8 cellular contexts compared by ENCODE assay signal in genomic region chr12:57240069-57240921, GRCh38. TPM values are rescaled to one million over a fixed set of nuclear protein-coding genes. Genes with fewer than 3 reads are reported as not detected.
DNase-seq lines count a peak whose midpoint lies in the region; ATAC-seq, FAIRE-seq and TF ChIP-seq lines count a peak whose summit lies in the region.

No MANE protein-coding gene starts in this region.

- peaks cover 41% of the 10 kb centered on the region for H3K27me3 Mint-ChIP-seq in activated CD8-positive, alpha-beta T cell treated with anti-CD3 and anti-CD28 coated beads for 36 hours
- peaks cover 68% of the 10 kb centered on the region for H3K27me3 Mint-ChIP-seq in stimulated activated naive CD8-positive, alpha-beta T cell treated with anti-CD3 and anti-CD28 coated beads, Interleukin-15, Interleukin-2, amounts not matched to agents 100 ng/mL and 50 ng/mL, for 24 hours

- H3K4me3 Mint-ChIP-seq in activated CD8-positive, alpha-beta T cell treated with anti-CD3 and anti-CD28 coated beads for 36 hours, result peak overlapping the region; percentile 83
- H3K4me3 Mint-ChIP-seq in stimulated activated naive CD8-positive, alpha-beta T cell treated with anti-CD3 and anti-CD28 coated beads, Interleukin-15, Interleukin-2, amounts not matched to agents 100 ng/mL and 50 ng/mL, for 24 hours, result peak overlapping the region; percentile 88

- H3K4me3 ChIP-seq in AG09309 (ENCODE audit: control insufficient read depth, low read depth, low read length) (peak overlapping the region; percentile 94), GM23248 (peak overlapping the region; percentile 96), endocrine pancreas (ENCODE audit: control insufficient read depth, insufficient read depth, low read length) (peak overlapping the region; percentile 24), muscle layer of colon (ENCODE audit: low read depth in 1 of 2, low read length in 2 of 2) (peak overlapping the region; percentile 53 to 68)

- H3K36me3 Mint-ChIP-seq in activated CD8-positive, alpha-beta T cell treated with anti-CD3 and anti-CD28 coated beads for 36 hours (ENCODE audit: low read depth), result peaks cover 6% of the 10 kb centered on the region
- H3K36me3 Mint-ChIP-seq in stimulated activated naive CD8-positive, alpha-beta T cell treated with anti-CD3 and anti-CD28 coated beads, Interleukin-15, Interleukin-2, amounts not matched to agents 100 ng/mL and 50 ng/mL, for 24 hours (ENCODE audit: low read depth), result peaks cover 2% of the 10 kb centered on the region

- no peaks in the 10 kb centered on the region for H3K79me2 ChIP-seq in GM23248 (ENCODE audit: insufficient read depth)

- DNase-seq in AG09309 (ENCODE audit: low read depth) (no peak), GM23248 (peak; percentile 89), NCI-H460 (ENCODE audit: extremely low read depth, low read depth) (peak; percentile 70), H54 (ENCODE audit: insufficient read length, low spot score) (no peak)
- peak; percentile 86 for DNase-seq in activated CD8-positive, alpha-beta T cell treated with anti-CD3 and anti-CD28 coated beads for 36 hours

- no peaks in the 10 kb centered on the region for H3K9me3 ChIP-seq in GM23248 (ENCODE audit: low read depth)
- H3K9me3 ChIP-seq in endocrine pancreas (ENCODE audit: control insufficient read depth, low read length), result no peaks in the 10 kb centered on the region
- H3K9me3 ChIP-seq in muscle layer of colon (ENCODE audit: low read length), result no peaks in the 10 kb centered on the region

- H3K36me3 ChIP-seq in GM23248 (ENCODE audit: low read depth) (no peaks in the 10 kb centered on the region), endocrine pancreas (ENCODE audit: control insufficient read depth, insufficient read depth, low read length) (no peaks in the 10 kb centered on the region), muscle layer of colon (ENCODE audit: insufficient read depth, low read length) (no peaks in the 10 kb centered on the region)

- H4K20me1 ChIP-seq in GM23248 (ENCODE audit: insufficient read depth), result no peaks in the 10 kb centered on the region

- H3K4me1 Mint-ChIP-seq in activated CD8-positive, alpha-beta T cell treated with anti-CD3 and anti-CD28 coated beads for 36 hours (ENCODE audit: low read depth), result peaks cover 57% of the 10 kb centered on the region
- peaks cover 80% of the 10 kb centered on the region for H3K4me1 Mint-ChIP-seq in stimulated activated naive CD8-positive, alpha-beta T cell treated with anti-CD3 and anti-CD28 coated beads, Interleukin-15, Interleukin-2, amounts not matched to agents 100 ng/mL and 50 ng/mL, for 24 hours (ENCODE audit: low read depth)

- TF ChIP-seq CTCF in AG09309 (IDR thresholded peaks at IDR 0.05; ENCODE audit: control insufficient read depth, insufficient read depth, low read depth, low read length, missing control alignments), result no peak
- TF ChIP-seq CTCF in activated CD8-positive, alpha-beta T cell treated with anti-CD3 and anti-CD28 coated beads for 36 hours (IDR thresholded peaks at IDR 0.05), result no peak

- no peak for TF ChIP-seq POLR2A in H54 (IDR thresholded peaks at IDR 0.05; ENCODE audit: low read depth, low read length)

- CTCF ChIA-PET in activated CD8-positive, alpha-beta T cell treated with anti-CD3 and anti-CD28 coated beads for 36 hours (lab: Charles Lee), result interaction anchor here (0.7 to 12.7 kb wide), 13 partner anchors 10 to 236 kb away, joined by 3 to 431 read pairs (median 9); partner anchors contain the start of genes GLI1, INHBE, NXPH4 and SHMT2

- no peaks in the 10 kb centered on the region for H3K9me2 ChIP-seq in GM23248 (ENCODE audit: insufficient read depth)

- intact Hi-C loops in activated CD8-positive, alpha-beta T cell treated with anti-CD3 and anti-CD28 coated beads for 36 hours (cut with micrococcal nuclease), result no loop called here

- ATAC-seq in activated CD8-positive, alpha-beta T cell treated with anti-CD3 and anti-CD28 coated beads for 36 hours, result peak; percentile 17

- in situ Hi-C loops in GM23248 (cut with MboI), result no loop called here

- FAIRE-seq in H54 (lab: Jason Lieb, UNC), result no peak

- 1% methylated on average over 55 to 72 of the region's 72 CpGs for WGBS in GM23248 (ENCODE audit: low coverage in 1 of 2, low lambda C conversion rate in 2 of 2, missing lambda C conversion rate in 2 of 2), 2 experiments

- peak overlapping the region; percentile 71 for H2AFZ ChIP-seq in GM23248

- H3F3A ChIP-seq in GM23248 (ENCODE audit: insufficient read depth), result peaks cover 25% of the 10 kb centered on the region

- H3K9me3 Mint-ChIP-seq in activated CD8-positive, alpha-beta T cell treated with anti-CD3 and anti-CD28 coated beads for 36 hours, result no peaks in the 10 kb centered on the region
- H3K9me3 Mint-ChIP-seq in stimulated activated naive CD8-positive, alpha-beta T cell treated with anti-CD3 and anti-CD28 coated beads, Interleukin-15, Interleukin-2, amounts not matched to agents 100 ng/mL and 50 ng/mL, for 24 hours, result no peaks in the 10 kb centered on the region

- H3K4me1 ChIP-seq in GM23248 (ENCODE audit: insufficient read depth) (peaks cover 23% of the 10 kb centered on the region), endocrine pancreas (ENCODE audit: control insufficient read depth, insufficient read depth, low read length) (no peaks in the 10 kb centered on the region), muscle layer of colon (ENCODE audit: insufficient read depth, low read length) (peaks cover 53% of the 10 kb centered on the region)

- H3K4me2 ChIP-seq in GM23248 (ENCODE audit: unreplicated experiment), result peak overlapping the region; percentile 92

- peak overlapping the region; percentile 67 for H3K27ac Mint-ChIP-seq in activated CD8-positive, alpha-beta T cell treated with anti-CD3 and anti-CD28 coated beads for 36 hours
- peak overlapping the region; percentile 93 for H3K27ac Mint-ChIP-seq in stimulated activated naive CD8-positive, alpha-beta T cell treated with anti-CD3 and anti-CD28 coated beads, Interleukin-15, Interleukin-2, amounts not matched to agents 100 ng/mL and 50 ng/mL, for 24 hours

- POLR2A ChIA-PET in activated CD8-positive, alpha-beta T cell treated with anti-CD3 and anti-CD28 coated beads for 36 hours (lab: Charles Lee), result interaction anchor here (0.6 to 12.9 kb wide), 7 partner anchors 13 to 1064 kb away, joined by 3 to 238 read pairs (median 3); partner anchors contain the start of genes NXPH4 and SHMT2

- no peaks in the 10 kb centered on the region for H3K27me3 ChIP-seq in GM23248 (replicated peaks; ENCODE audit: insufficient read depth)
- no peaks in the 10 kb centered on the region for H3K27me3 ChIP-seq in endocrine pancreas (ENCODE audit: control insufficient read depth, insufficient read depth, low read length)
- peaks cover 79 to 95% of the 10 kb centered on the region in 2 donors for H3K27me3 ChIP-seq in muscle layer of colon (ENCODE audit: control insufficient read depth in 1 of 2, insufficient read depth in 2 of 2, low read length in 2 of 2)

- H3K27ac ChIP-seq in GM23248 (peak overlapping the region; percentile 64), muscle layer of colon (ENCODE audit: low read depth, low read length) (no peak overlapping the region)

- H3K9ac ChIP-seq in GM23248 (peak overlapping the region; percentile 90), endocrine pancreas (ENCODE audit: control insufficient read depth, insufficient read depth, low read length) (peak overlapping the region; percentile 86), muscle layer of colon (ENCODE audit: low read length) (no peak overlapping the region)

RNA-seq across cellular contexts. Expression of gene STAC3, which starts 10.7 kb away (rescaled TPM):
- 0.32 and 1.3 TPM in 2 replicates for total RNA-seq in GM23248 (2014; rRNA removed; shearing (Covaris generic))
- 0.35 and 0.52 TPM in 2 replicates for polyA plus RNA-seq in GM23248 (2016; fragmentation: Nextera tagmentation; extraction: Ambion mirVana)
- total RNA-seq in NCI-H460 (2014; rRNA removed; shearing (Covaris generic)), result 0.57 and 0.58 TPM in 2 replicates
- polyA plus RNA-seq in NCI-H460 (2014; cell fraction: nucleus; rRNA removed), result 0.08 and 0.24 TPM in 2 replicates
- 1 to 10 TPM; 1.7 to 2.1 TPM for total RNA-seq in activated CD8-positive, alpha-beta T cell treated with anti-CD3 and anti-CD28 coated beads for 36 hours

RNA-seq across cellular contexts. Expression of gene SHMT2, which starts 10.8 kb away (rescaled TPM):
- total RNA-seq in GM23248 (2014; rRNA removed; shearing (Covaris generic)), result 272 and 341 TPM in 2 replicates
- 184 and 185 TPM in 2 replicates for polyA plus RNA-seq in GM23248 (2016; fragmentation: Nextera tagmentation; extraction: Ambion mirVana)
- total RNA-seq in NCI-H460 (2014; rRNA removed; shearing (Covaris generic)), result 373 and 409 TPM in 2 replicates
- 522 and 550 TPM in 2 replicates for polyA plus RNA-seq in NCI-H460 (2014; cell fraction: nucleus; rRNA removed)
- 100 to 1,000 TPM; 480 to 529 TPM for total RNA-seq in activated CD8-positive, alpha-beta T cell treated with anti-CD3 and anti-CD28 coated beads for 36 hours

RNA-seq across cellular contexts. Expression of gene NXPH4, which starts 23.7 kb away (rescaled TPM):
- 5.6 and 5.7 TPM in 2 replicates for total RNA-seq in GM23248 (2014; rRNA removed; shearing (Covaris generic))
- 5.4 and 6.7 TPM in 2 replicates for polyA plus RNA-seq in GM23248 (2016; fragmentation: Nextera tagmentation; extraction: Ambion mirVana)
- total RNA-seq in NCI-H460 (2014; rRNA removed; shearing (Covaris generic)), result 9.7 and 10.7 TPM in 2 replicates
- 13.2 and 18.1 TPM in 2 replicates for polyA plus RNA-seq in NCI-H460 (2014; cell fraction: nucleus; rRNA removed)
- total RNA-seq in activated CD8-positive, alpha-beta T cell treated with anti-CD3 and anti-CD28 coated beads for 36 hours, result under 1 TPM; 0.41 to 0.45 TPM

Comparison
In these comparisons a context has a peak if more than half of its experiments do, and no peak if none do; other contexts are left out.
1. DNase-seq: peak in GM23248 (single experiment), NCI-H460 (single experiment) and activated CD8-positive, alpha-beta T cell treated with anti-CD3 and anti-CD28 coated beads for 36 hours (single experiment); none in AG09309 (single experiment) and H54 (single experiment).
2. H3K4me3 ChIP-seq: peak in every context shown above with its lines; median percentile 96 in GM23248; 94 in AG09309; 60 in muscle layer of colon; 24 in endocrine pancreas.